In genomic region chr20:407953-408842, GRCh38 we compare ENCODE assay signal across 1 cellular context.
TF ChIP-seq lines count a peak whose summit lies in the region.

Gene RBCK1 (plus strand): TSS chr20:408299. CDS start chr20:408758, 459 bp downstream.

TF ChIP-seq in HepG2, 621 proteins besides CTCF, POLR2A, EP300 and RAD21 (continued from another document and continues in another):
- TF ChIP-seq PATZ1 (CRISPR knock-in tag; IDR thresholded peaks at IDR 0.05) (peak; percentile 95), BHLHE40 (IDR thresholded peaks at IDR 0.05; ENCODE audit: low read length) (no peak), PLSCR1 (CRISPR knock-in tag; IDR thresholded peaks at IDR 0.05; ENCODE audit: borderline replicate concordance) (no peak), SRSF1 (optimal IDR thresholded peaks at IDR 0.05; ENCODE audit: low read depth, low read length) (peak; percentile 82), MAZ (IDR thresholded peaks at IDR 0.05; ENCODE audit: borderline replicate concordance, low read depth, low read length) (peak; percentile 71; the same call in 1 of the 2 replicates), MAZ (CRISPR knock-in tag; IDR thresholded peaks at IDR 0.05; ENCODE audit: low read depth) (peak; percentile 85), NFKBIZ (CRISPR knock-in tag; IDR thresholded peaks at IDR 0.05) (no peak; the same call in 1 of the 2 replicates), KDM3A (CRISPR knock-in tag; IDR thresholded peaks at IDR 0.05; ENCODE audit: low read depth) (peak; percentile 88), ZBTB42 (CRISPR knock-in tag; IDR thresholded peaks at IDR 0.05) (peak; percentile 74; the same call in 1 of the 2 replicates), PITX1 (CRISPR knock-in tag; IDR thresholded peaks at IDR 0.05) (peak; percentile 12; the same call in 1 of the 2 replicates), FOSL2 (CRISPR knock-in tag; IDR thresholded peaks at IDR 0.05) (peak; percentile 7; the same call in 1 of the 2 replicates), MATR3 (CRISPR knock-in tag; IDR thresholded peaks at IDR 0.05) (no peak), ZNF354B (CRISPR knock-in tag; IDR thresholded peaks at IDR 0.05) (no peak), FOXK2 (IDR thresholded peaks at IDR 0.05) (no peak), KMT2B (CRISPR knock-in tag; IDR thresholded peaks at IDR 0.05) (peak; percentile 95), FOXC1 (CRISPR knock-in tag; IDR thresholded peaks at IDR 0.05; ENCODE audit: borderline replicate concordance) (peak; percentile 44; the same call in 1 of the 2 replicates), TBL1XR1 (IDR thresholded peaks at IDR 0.05; ENCODE audit: borderline replicate concordance, low read length, partially characterized antibody) (no peak), AKNA (CRISPR knock-in tag; IDR thresholded peaks at IDR 0.05; ENCODE audit: borderline replicate concordance) (peak; percentile 37; the same call in 1 of the 2 replicates), ZNF839 (CRISPR knock-in tag; IDR thresholded peaks at IDR 0.05; ENCODE audit: borderline replicate concordance) (peak; percentile 80; the same call in 1 of the 2 replicates), HNRNPL (IDR thresholded peaks at IDR 0.05; ENCODE audit: low read depth, low read length) (peak; percentile 80), ZNF672 (CRISPR knock-in tag; IDR thresholded peaks at IDR 0.05) (no peak), NFKB2 (CRISPR knock-in tag; IDR thresholded peaks at IDR 0.05; ENCODE audit: borderline replicate concordance) (no peak), CHCHD3 (CRISPR knock-in tag; IDR thresholded peaks at IDR 0.05) (peak; percentile 10; the same call in 1 of the 2 replicates), RNF2 (conservative IDR thresholded peaks at IDR 0.05; ENCODE audit: low read depth) (no peak), TRAFD1 (CRISPR knock-in tag; IDR thresholded peaks at IDR 0.05; ENCODE audit: borderline replicate concordance) (no peak; the same call in 1 of the 2 replicates), ZBTB37 (CRISPR knock-in tag; IDR thresholded peaks at IDR 0.05) (peak; percentile 63), E2F1 (CRISPR knock-in tag; IDR thresholded peaks at IDR 0.05) (peak; percentile 31), ZNF34 (CRISPR knock-in tag; IDR thresholded peaks at IDR 0.05; ENCODE audit: borderline replicate concordance) (no peak), FOXO1 (CRISPR knock-in tag; IDR thresholded peaks at IDR 0.05) (no peak), ZNF564 (CRISPR knock-in tag; IDR thresholded peaks at IDR 0.05) (peak; percentile 57; the same call in 1 of the 2 replicates), GABPB1 (CRISPR knock-in tag; IDR thresholded peaks at IDR 0.05) (peak; percentile 93), ZNF142 (CRISPR knock-in tag; IDR thresholded peaks at IDR 0.05) (peak; percentile 75; the same call in 1 of the 2 replicates), NKX3-1 (CRISPR knock-in tag; IDR thresholded peaks at IDR 0.05) (0 out of 2 replicates have a peak, but pooled peaks have one; percentile 52), ZNF749 (CRISPR knock-in tag; IDR thresholded peaks at IDR 0.05; ENCODE audit: borderline replicate concordance) (no peak), KLF11 (CRISPR knock-in tag; IDR thresholded peaks at IDR 0.05) (0 out of 2 replicates have a peak, but pooled peaks have one; percentile 65), TBX2 (CRISPR knock-in tag; IDR thresholded peaks at IDR 0.05; ENCODE audit: borderline replicate concordance) (peak; percentile 83), ATF2 (CRISPR knock-in tag; IDR thresholded peaks at IDR 0.05) (peak; percentile 38; the same call in 1 of the 2 replicates)
